22 cellular contexts compared by ENCODE assay signal in the genomic region with DNA sequence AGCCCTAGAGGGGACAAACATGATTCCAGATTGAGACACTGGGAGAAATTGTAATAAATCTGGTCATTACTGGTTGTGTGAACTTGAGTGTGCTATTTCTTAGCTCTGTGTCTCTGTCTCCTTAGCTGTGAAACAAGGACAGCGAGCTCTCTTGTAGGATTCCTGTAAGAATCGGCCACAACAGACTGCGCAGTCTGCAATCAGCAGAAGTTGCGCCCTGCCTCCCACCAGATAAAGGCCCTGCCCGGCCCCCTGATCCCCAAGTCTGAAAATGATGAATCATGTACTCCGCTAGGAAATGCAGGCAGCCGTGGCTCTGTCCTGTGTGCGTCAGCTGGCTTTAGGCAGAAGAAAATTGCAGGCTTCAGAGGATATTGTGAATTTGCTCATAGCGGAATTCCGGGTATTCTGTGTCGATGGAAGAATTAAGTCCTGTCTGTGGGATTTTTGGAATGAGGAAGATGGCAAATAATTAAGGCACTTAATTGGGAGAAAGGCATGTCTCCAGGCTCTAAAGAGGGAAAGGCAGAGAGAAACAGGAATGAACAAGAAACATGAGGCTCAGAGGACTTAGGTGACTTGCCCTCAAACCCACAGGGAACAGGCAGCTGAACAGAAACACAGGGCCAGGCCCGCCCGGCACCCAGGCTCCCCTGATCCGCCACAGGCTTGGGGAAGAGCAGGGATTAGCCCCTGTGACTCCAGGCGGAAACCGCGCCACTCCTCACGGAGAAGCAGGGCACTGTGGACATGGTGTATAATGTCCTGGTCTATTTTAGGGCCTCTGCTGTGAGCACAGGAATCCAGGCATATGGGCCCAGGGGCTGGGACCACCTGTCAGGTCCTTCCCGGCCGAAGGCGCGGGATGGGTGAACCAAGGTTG. TPM values are rescaled to one million over a fixed set of nuclear protein-coding genes. Genes with fewer than 3 reads are reported as not detected.
DNase-seq lines count a peak whose midpoint lies in the region; ATAC-seq and TF ChIP-seq lines count a peak whose summit lies in the region.
"Had no signal": no experiment of that assay in that cellular context is flagged by ENCODE, and none has a peak within 500 bp of the region (broad histone marks: within the 10 kb centered on the region; RNA-seq: fewer than 3 reads in every experiment).

No MANE protein-coding gene starts in this region.

- H2BK20ac ChIP-seq in IMR-90 (ENCODE audit: low read depth, low read length), result no peak overlapping the region

- H3K23ac ChIP-seq in IMR-90 (ENCODE audit: low read depth, low read length), result no peak overlapping the region

- H2BK5ac ChIP-seq in IMR-90 (ENCODE audit: low read depth, low read length, poor library complexity, severe bottlenecking), result no peak overlapping the region

- H3K9me3 ChIP-seq in IMR-90 (ENCODE audit: control insufficient read depth, insufficient read depth, low read length), result no peaks in the 10 kb centered on the region
- no peaks in the 10 kb centered on the region for H3K9me3 ChIP-seq in prostate gland
- H3K9me3 ChIP-seq: psoas muscle had no signal

- H3K4me3 ChIP-seq in IMR-90 (ENCODE audit: insufficient read depth, low read depth, low read length) (no peak overlapping the region), prostate gland (no peak overlapping the region)
- H3K4me3 ChIP-seq: psoas muscle had no signal

- TF ChIP-seq POLR2A in IMR-90 (IDR thresholded peaks at IDR 0.05; ENCODE audit: low read depth, low read length) (no peak), prostate gland (IDR thresholded peaks at IDR 0.05) (no peak)

- intact Hi-C loops in IMR-90 (cut with micrococcal nuclease), result no loop called here
- intact Hi-C loops in prostate gland (cut with DNase I), result no loop called here

- no peak overlapping the region for H4K8ac ChIP-seq in IMR-90 (ENCODE audit: low read depth in 2 of 2, low read length in 2 of 2)

- POLR2A ChIA-PET in IMR-90 (lab: Charles Lee; ENCODE audit: unreplicated experiment), result interaction anchor here (0.6 kb wide), 1 partner anchor 23 kb away, joined by 3 read pairs; no protein-coding TSS in a partner anchor

- H4K20me1 ChIP-seq in IMR-90 (ENCODE audit: insufficient read depth, low read length), result no peaks in the 10 kb centered on the region

- H2AFZ ChIP-seq in IMR-90 (replicated peaks; ENCODE audit: low read length, poor library complexity), result peak overlapping the region; percentile 43

- no peaks in the 10 kb centered on the region for H3K4me1 ChIP-seq in IMR-90 (ENCODE audit: control insufficient read depth, insufficient read depth, low read length)
- no peaks in the 10 kb centered on the region for H3K4me1 ChIP-seq in prostate gland (replicated peaks)
- H3K4me1 ChIP-seq: psoas muscle had no signal

- TF ChIP-seq CTCF in IMR-90 (conservative IDR thresholded peaks at IDR 0.05; ENCODE audit: low read depth, low read length) (no peak), prostate gland (IDR thresholded peaks at IDR 0.05) (no peak)

- in situ Hi-C loops in IMR-90 (cut with MboI; ENCODE audit: low sequenced_read_pairs), result no loop called here

- dilution Hi-C loops in IMR-90 (cut with HindIII; ENCODE audit: low sequenced_read_pairs, unreplicated experiment), result no loop called here

- peak; percentile 81 for ATAC-seq in IMR-90 (ENCODE audit: low read depth)
- ATAC-seq: psoas muscle; stimulated activated naive CD8-positive, alpha-beta T cell treated with anti-CD3 and anti-CD28 coated beads, Interleukin-15, Interleukin-2, amounts not matched to agents 100 U/mL and 50 U/mL, for 24 hours had no signal

- WGBS in IMR-90 (ENCODE audit: extremely low coverage in 2 of 2, insufficient read length in 1 of 2), 2 experiments, result 66% methylated on average over 12 of the region's 22 CpGs; no CpG with 5 or more reads in 1 of the 2 experiments
- WGBS in prostate gland, result 94% methylated on average over 22 of the region's 22 CpGs

- H2AK5ac ChIP-seq in IMR-90 (ENCODE audit: low read depth, low read length), result no peak overlapping the region

- no peak overlapping the region for H2BK120ac ChIP-seq in IMR-90 (ENCODE audit: low read depth, low read length)

- H2BK15ac ChIP-seq in IMR-90 (ENCODE audit: low read depth, low read length), result no peak overlapping the region

- H3K27me3 ChIP-seq in IMR-90 (ENCODE audit: control insufficient read depth, insufficient read depth, low read length) (peaks cover 42% of the 10 kb centered on the region), prostate gland (replicated peaks; ENCODE audit: insufficient read depth) (no peaks in the 10 kb centered on the region)

- no peak overlapping the region for H4K91ac ChIP-seq in IMR-90 (ENCODE audit: insufficient read depth, low read depth, low read length)

- H3K18ac ChIP-seq in IMR-90 (ENCODE audit: low read depth, low read length), result no peak overlapping the region; the same call in 1 of the 2 replicates

- no peak overlapping the region for H3K4me2 ChIP-seq in IMR-90 (ENCODE audit: low read depth, low read length)

- peak; percentile 41 for DNase-seq in IMR-90
- DNase-seq in amniotic epithelial cell (ENCODE audit: low read depth), result peak; percentile 95
- DNase-seq in fibroblast of the conjunctiva (ENCODE audit: low read depth), result peak; percentile 13
- DNase-seq in non-pigmented ciliary epithelial cell (ENCODE audit: low read depth), result peak; percentile 54
- no peak for DNase-seq in prostate gland (ENCODE audit: low spot score)
- DNase-seq in mucosa of gallbladder (ENCODE audit: low spot score), result no peak
- DNase-seq in effector CD4-positive, alpha-beta T cell, result no peak
- DNase-seq in 8988T, result no peak
- DNase-seq: activated CD4-positive, alpha-beta T cell treated with anti-CD3 and anti-CD28 coated beads for 4 hours; activated CD8-positive, alpha-beta memory T cell treated with anti-CD3 and anti-CD28 coated beads, Interleukin-2, amount 50 U/mL, for 48 hours; activated naive CD4-positive, alpha-beta T cell treated with anti-CD3 and anti-CD28 coated beads, Interleukin-2, amount 10 ng/mL, durations not matched to agents 7 days and 5 days; brain microvascular endothelial cell; DMS153; KBM-7; NCI-H2029 treated with DMSO at 0.1 percent for 48 hours; NCI-H524 treated with DMSO at 0.1 percent for 48 hours; stimulated activated naive CD8-positive, alpha-beta T cell treated with anti-CD3 and anti-CD28 coated beads, Interleukin-15, Interleukin-2, amounts not matched to agents 100 U/mL and 50 U/mL, for 24 hours; T-helper 9 cell had no signal

- H3K27ac ChIP-seq in IMR-90 (ENCODE audit: insufficient read depth, low read length), result no peak overlapping the region
- no peak overlapping the region for H3K27ac ChIP-seq in prostate gland
- H3K27ac ChIP-seq: brain microvascular endothelial cell, C4-2B, HL-60, psoas muscle had no signal

- no peak overlapping the region for H4K5ac ChIP-seq in IMR-90 (ENCODE audit: low read depth, low read length)

- H3K36me3 ChIP-seq in IMR-90 (ENCODE audit: control insufficient read depth, insufficient read depth, low read length) (no peaks in the 10 kb centered on the region), prostate gland (no peaks in the 10 kb centered on the region)
- H3K36me3 ChIP-seq: brain microvascular endothelial cell had no signal

- H3K4ac ChIP-seq in IMR-90 (ENCODE audit: low read depth, low read length), result no peak overlapping the region

- no peak overlapping the region for H3K9ac ChIP-seq in IMR-90 (ENCODE audit: low read depth, low read length)

- H2AK9ac ChIP-seq in IMR-90 (replicated peaks; ENCODE audit: low read depth, low read length, poor library complexity), result peak overlapping the region; percentile 65

- BruUV-seq in IMR-90 (replicated peaks; lab: Mats Ljungman, UMichigan), result no TSS peak

- CTCF ChIA-PET in IMR-90 (lab: Yijun Ruan, JAX), result no interaction called here

- TF ChIP-seq RAD21 in IMR-90 (IDR thresholded peaks at IDR 0.05; ENCODE audit: low read length), result no peak

- H3K56ac ChIP-seq in IMR-90 (ENCODE audit: extremely low read depth, insufficient read depth, low read length), result no peak overlapping the region

- H3K79me1 ChIP-seq in IMR-90 (ENCODE audit: low read depth in 1 of 2, low read length in 2 of 2), result no peaks in the 10 kb centered on the region

- no peak overlapping the region for H3K14ac ChIP-seq in IMR-90 (replicated peaks; ENCODE audit: low read depth, low read length)

- no peaks in the 10 kb centered on the region for H3K9me1 ChIP-seq in IMR-90 (ENCODE audit: insufficient read depth, low read length)

TF ChIP-seq in IMR-90, 13 proteins besides CTCF, POLR2A, EP300 and RAD21:
- TF ChIP-seq SMC3 (IDR thresholded peaks at IDR 0.05; ENCODE audit: low read depth, low read length), result no peak
- TF ChIP-seq FOS (IDR thresholded peaks at IDR 0.05; ENCODE audit: low read depth, low read length), result no peak
- no peak for TF ChIP-seq BHLHE40 (IDR thresholded peaks at IDR 0.05; ENCODE audit: low read depth, low read length)
- TF ChIP-seq NFE2L2 (IDR thresholded peaks at IDR 0.05; ENCODE audit: low read depth, low read length), result no peak
- TF ChIP-seq MAZ (IDR thresholded peaks at IDR 0.05; ENCODE audit: borderline replicate concordance, low read depth, low read length), result no peak
- TF ChIP-seq RFX5 (IDR thresholded peaks at IDR 0.05; ENCODE audit: low read depth, low read length), result no peak
TF ChIP-seq in IMR-90: peak in this region for 0.

RNA-seq across cellular contexts. Expression of a gene that starts 34.9 kb away (rescaled TPM):
- total RNA-seq in IMR-90 (2012; rRNA removed) (31.5 and 32.5 TPM in 2 replicates), prostate gland (100 to 1,000 TPM in 1 of 2 donors, 10 to 100 TPM in 1; 21.9 to 135 TPM), mucosa of gallbladder (132 TPM)
- polyA plus RNA-seq in IMR-90 (2012; rRNA removed), result 518 and 556 TPM in 2 replicates
- 53.8 and 53.9 TPM in 2 replicates for polyA plus RNA-seq in IMR-90 (2012; cell fraction: cytosol; rRNA removed)
- polyA plus RNA-seq in IMR-90 (2012; cell fraction: nucleus; rRNA removed; ENCODE audit: low replicate concordance), result 8,555 and 8,817 TPM in 2 replicates
- total RNA-seq: H4 had no signal

Comparison
In these comparisons a context has a peak if more than half of its experiments do, and no peak if none do; other contexts are left out.
1. DNase-seq: peak in IMR-90 (single experiment), amniotic epithelial cell (single experiment), fibroblast of the conjunctiva (single experiment) and non-pigmented ciliary epithelial cell (single experiment); none in prostate gland (single experiment), mucosa of gallbladder (single experiment), effector CD4-positive, alpha-beta T cell (single experiment) and 8988T (single experiment).